In the genomic region with DNA sequence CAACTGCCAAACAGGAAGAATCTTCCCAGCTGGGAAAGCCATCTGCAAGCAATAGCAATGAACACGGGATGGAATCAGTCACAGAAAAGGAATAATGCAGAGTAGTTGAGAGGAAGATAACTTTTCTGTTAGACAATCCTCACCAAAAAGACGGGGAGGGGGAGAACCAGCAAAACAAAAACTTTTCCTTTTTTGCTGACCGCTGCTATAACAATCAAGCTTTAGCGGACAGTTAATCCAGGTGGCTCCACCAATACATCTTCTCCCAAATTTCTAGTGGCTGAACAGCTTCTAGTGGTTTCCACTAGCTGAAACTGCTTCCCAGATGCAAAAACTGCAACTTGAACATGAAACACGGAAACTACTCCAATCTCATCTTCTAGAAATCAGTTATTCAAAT, we compare ENCODE assay signal across 8 cellular contexts.
DNase-seq lines count a peak whose midpoint lies in the region; ATAC-seq, FAIRE-seq and TF ChIP-seq lines count a peak whose summit lies in the region.

No MANE protein-coding gene starts in this region.

- H3K4me3 Mint-ChIP-seq in nephron progenitor cell, result peak overlapping the region; percentile 97

- H3K9me3 Mint-ChIP-seq in nephron progenitor cell, result no peaks in the 10 kb centered on the region

- TF ChIP-seq CTCF in C4-2B (conservative IDR thresholded peaks at IDR 0.05), result no peak
- TF ChIP-seq CTCF in NB4 (IDR thresholded peaks at IDR 0.05; ENCODE audit: low read depth, low read length), result no peak
- no peak for TF ChIP-seq CTCF in nephron progenitor cell (IDR thresholded peaks at IDR 0.05)

- H3K27ac Mint-ChIP-seq in nephron progenitor cell, result peak overlapping the region; percentile 86

- no peak for FAIRE-seq in RCC 7860 (lab: Jason Lieb, UNC)

- no peak for TF ChIP-seq POLR2A in NB4 (IDR thresholded peaks at IDR 0.05; ENCODE audit: extremely low read depth, insufficient read length)

- H3K9me3 ChIP-seq in effector memory CD4-positive, alpha-beta T cell (ENCODE audit: control insufficient read depth, low read length), result no peaks in the 10 kb centered on the region

- H3K36me3 Mint-ChIP-seq in nephron progenitor cell (ENCODE audit: low read depth), result peaks cover 5% of the 10 kb centered on the region

- peak overlapping the region; percentile 100 for H3K27ac ChIP-seq in C4-2B
- peak overlapping the region; percentile 85 for H3K27ac ChIP-seq in effector memory CD4-positive, alpha-beta T cell (ENCODE audit: insufficient read depth, low read length, poor library complexity, severe bottlenecking)

- H3K4me1 ChIP-seq in effector memory CD4-positive, alpha-beta T cell (ENCODE audit: control insufficient read depth, insufficient read depth, low read length, poor library complexity, severe bottlenecking), result peaks cover 23% of the 10 kb centered on the region

- H3K4me3 ChIP-seq in NB4 (ENCODE audit: low read depth, low read length), result peak overlapping the region; percentile 99
- peak overlapping the region; percentile 96 for H3K4me3 ChIP-seq in effector memory CD4-positive, alpha-beta T cell (ENCODE audit: insufficient read depth, low read depth, low read length, poor library complexity, severe bottlenecking)

- peaks cover 59% of the 10 kb centered on the region for H3K4me1 Mint-ChIP-seq in nephron progenitor cell

- H3K27me3 Mint-ChIP-seq in nephron progenitor cell (ENCODE audit: low read depth, poor library complexity), result no peaks in the 10 kb centered on the region

- DNase-seq in NB4 (ENCODE audit: low read depth) (no peak), nephron progenitor cell (no peak), RCC 7860 (ENCODE audit: low spot score) (no peak), NCI-H774 (lab: John Stamatoyannopoulos, UW) (no peak), SHP77 treated with DMSO at 0.1 percent for 48 hours (lab: John Stamatoyannopoulos, UW) (no peak)
- DNase-seq in effector memory CD4-positive, alpha-beta T cell, result no peak

- H3K36me3 ChIP-seq in effector memory CD4-positive, alpha-beta T cell (ENCODE audit: control insufficient read depth, insufficient read depth, low read length), result peaks cover 30% of the 10 kb centered on the region

- H3K27me3 ChIP-seq in effector memory CD4-positive, alpha-beta T cell (replicated peaks; ENCODE audit: control insufficient read depth, insufficient read depth, low read length, poor library complexity, severe bottlenecking), result no peaks in the 10 kb centered on the region

- no peak for ATAC-seq in GM21717 (IDR thresholded peaks at IDR 0.05; ENCODE audit: unreplicated experiment)
